ENCODE assay signal across 22 cellular contexts in genomic region chr6:126811307-126811706, GRCh38.
DNase-seq lines count a peak whose midpoint lies in the region; ATAC-seq and TF ChIP-seq lines count a peak whose summit lies in the region.
"Had no signal": no experiment of that assay in that cellular context is flagged by ENCODE, and none has a peak within 500 bp of the region (broad histone marks: within the 10 kb centered on the region; RNA-seq: fewer than 3 reads in every experiment).

No MANE protein-coding gene starts in this region.

- H3K9me3 ChIP-seq in body of pancreas, result no peaks in the 10 kb centered on the region
- H3K9me3 ChIP-seq: BLaER1, spleen, tibial artery had no signal

- in situ Hi-C loops in astrocyte of the spinal cord (cut with HindIII; ENCODE audit: low sequenced_read_pairs), result no loop called here

- no peak for TF ChIP-seq POLR2A in body of pancreas (IDR thresholded peaks at IDR 0.05)

- H3K4me1 ChIP-seq in body of pancreas, result no peaks in the 10 kb centered on the region
- H3K4me1 ChIP-seq: BLaER1, spleen had no signal

- no peaks in the 10 kb centered on the region for H3K36me3 ChIP-seq in body of pancreas (replicated peaks in 1 of 2; ENCODE audit: insufficient read depth in 1 of 2, low read depth in 2 of 2)
- H3K36me3 ChIP-seq: BLaER1, spleen, tibial artery had no signal

- H3K4me3 ChIP-seq in astrocyte of the spinal cord (ENCODE audit: low read depth, low read length), result no peak overlapping the region
- no peak overlapping the region for H3K4me3 ChIP-seq in foreskin fibroblast (ENCODE audit: low read depth in 1 of 2, low read length in 2 of 2)
- H3K4me3 ChIP-seq in body of pancreas, result no peak overlapping the region
- H3K4me3 ChIP-seq in coronary artery, result no peak overlapping the region
- H3K4me3 ChIP-seq: BLaER1, hepatocyte, spleen, tibial artery had no signal

- intact Hi-C loops in body of pancreas (cut with DNase I), result no loop called here

- DNase-seq in GM03348 (ENCODE audit: low spot score) (peak; percentile 23), astrocyte of the spinal cord (ENCODE audit: low read depth, low spot score) (peak; percentile 63), foreskin fibroblast (peak; percentile 23 to 57), pulmonary artery endothelial cell (ENCODE audit: low read depth, low spot score) (peak; percentile 30), body of pancreas (no peak), coronary artery (ENCODE audit: low spot score) (no peak)
- no peak for DNase-seq in stimulated activated naive CD8-positive, alpha-beta T cell treated with anti-CD3 and anti-CD28 coated beads, Interleukin-15, Interleukin-2, amounts not matched to agents 100 U/mL and 50 U/mL, for 24 hours
- DNase-seq: activated effector memory CD4-positive, alpha-beta T cell treated with Interleukin-2 at 50 U/mL for 16 hours; amniotic stem cell; cortex of kidney; GOT3; kidney; MV-4-11; NCI-H2081; NCI-H524; occipital lobe; spleen; T1000 had no signal

- H3K27me3 ChIP-seq in body of pancreas, result peaks cover 0 to 11% of the 10 kb centered on the region in 2 donors
- H3K27me3 ChIP-seq: BLaER1, hepatocyte, spleen, tibial artery had no signal

- H3K27ac ChIP-seq in body of pancreas (no peak overlapping the region), coronary artery (no peak overlapping the region)
- H3K27ac ChIP-seq: BLaER1, hepatocyte, spleen, tibial artery had no signal

- no peak for TF ChIP-seq CTCF in astrocyte of the spinal cord (IDR thresholded peaks at IDR 0.05; ENCODE audit: low read depth, low read length)
- no peak for TF ChIP-seq CTCF in foreskin fibroblast (IDR thresholded peaks at IDR 0.05; ENCODE audit: low read depth, low read length)
- TF ChIP-seq CTCF in body of pancreas (IDR thresholded peaks at IDR 0.05), result no peak
- TF ChIP-seq CTCF in coronary artery (IDR thresholded peaks at IDR 0.05), result no peak

- ATAC-seq in stimulated activated naive CD8-positive, alpha-beta T cell treated with anti-CD3 and anti-CD28 coated beads, Interleukin-15, Interleukin-2, amounts not matched to agents 100 U/mL and 50 U/mL, for 24 hours, result no peak
- ATAC-seq in body of pancreas, result no peak
- ATAC-seq in HG03097 (IDR thresholded peaks at IDR 0.05; ENCODE audit: low FRiP score, unreplicated experiment), result no peak

- WGBS in body of pancreas, 2 donors, result 14 to 22% methylated on average over 3 of the region's 3 CpGs

Comparison
In these comparisons a context has a peak if more than half of its experiments do, and no peak if none do; other contexts are left out.
1. DNase-seq: peak in GM03348 (single experiment), astrocyte of the spinal cord (single experiment), foreskin fibroblast (2 of 2) and pulmonary artery endothelial cell (single experiment); none in stimulated activated naive CD8-positive, alpha-beta T cell treated with anti-CD3 and anti-CD28 coated beads, Interleukin-15, Interleukin-2, amounts not matched to agents 100 U/mL and 50 U/mL, for 24 hours (single experiment), body of pancreas (0 of 4) and coronary artery (single experiment).